In genomic region chrX:71216446-71216845, GRCh38 we compare ENCODE assay signal across 13 cellular contexts. TPM values are rescaled to one million over a fixed set of nuclear protein-coding genes. Genes with fewer than 3 reads are reported as not detected.
DNase-seq lines count a peak whose midpoint lies in the region; ATAC-seq and TF ChIP-seq lines count a peak whose summit lies in the region.
"Had no signal": no experiment of that assay in that cellular context is flagged by ENCODE, and none has a peak within 500 bp of the region (broad histone marks: within the 10 kb centered on the region; RNA-seq: fewer than 3 reads in every experiment).

No MANE protein-coding gene starts in this region.

- no peak for TF ChIP-seq POLR2A in right lobe of liver (IDR thresholded peaks at IDR 0.05)

- POLR2A ChIA-PET in Caco-2 (lab: Charles Lee), result interaction anchor here (0.6 to 1.7 kb wide), 3 partner anchors 35 to 239 kb away, joined by 3 to 8 read pairs (median 5); no protein-coding TSS in a partner anchor

- no peaks in the 10 kb centered on the region for H3K9me3 ChIP-seq in Caco-2
- H3K9me3 ChIP-seq in right lobe of liver, result no peaks in the 10 kb centered on the region
- H3K9me3 ChIP-seq: suprapubic skin had no signal

- peaks cover 24% of the 10 kb centered on the region for H3K4me1 ChIP-seq in Caco-2
- peaks cover 0 to 42% (median 13%) of the 10 kb centered on the region in 4 donors for H3K4me1 ChIP-seq in right lobe of liver
- H3K4me1 ChIP-seq: suprapubic skin had no signal

- peaks cover 40% of the 10 kb centered on the region for H3K4me1 Mint-ChIP-seq in Caco-2 (ENCODE audit: low read depth, unreplicated experiment)
- H3K4me1 Mint-ChIP-seq in activated CD8-positive, alpha-beta memory T cell treated with anti-CD3 and anti-CD28 coated beads, Interleukin-2, amount 10 ng/mL, durations not matched to agents 7 days and 5 days, result no peaks in the 10 kb centered on the region
- H3K4me1 Mint-ChIP-seq: activated naive CD4-positive, alpha-beta T cell treated with anti-CD3 and anti-CD28 coated beads, Interleukin-2, amount 50 U/mL, for 24 hours had no signal

- H3K27me3 ChIP-seq in Caco-2 (replicated peaks; ENCODE audit: control insufficient read depth, insufficient read depth, low read length) (no peaks in the 10 kb centered on the region), right lobe of liver (no peaks in the 10 kb centered on the region)
- H3K27me3 ChIP-seq: cardiac muscle cell, suprapubic skin had no signal

- DNase-seq in Caco-2 (no peak), NCI-H146 treated with DMSO at 0.1 percent for 48 hours (lab: John Stamatoyannopoulos, UW; ENCODE audit: unreplicated experiment) (peak; percentile 95), SHP77 treated with DMSO at 0.1 percent for 48 hours (lab: John Stamatoyannopoulos, UW) (peak; percentile 18), right lobe of liver (peak in 1 of 3 donors; percentile 57), cerebellar nuclear complex (lab: John Stamatoyannopoulos, UW) (no peak), C1 segment of cervical spinal cord (lab: John Stamatoyannopoulos, UW) (no peak)
- DNase-seq in stimulated activated naive CD4-positive, alpha-beta T cell (lab: John Stamatoyannopoulos, UW), result no peak
- DNase-seq in activated CD8-positive, alpha-beta memory T cell treated with anti-CD3 and anti-CD28 coated beads, Interleukin-2, amount 10 ng/mL, durations not matched to agents 7 days and 5 days, result no peak

- CTCF ChIA-PET in Caco-2 (lab: Charles Lee), result no interaction called here
- CTCF ChIA-PET in activated CD8-positive, alpha-beta memory T cell treated with anti-CD3 and anti-CD28 coated beads, Interleukin-2, amount 10 ng/mL, durations not matched to agents 7 days and 5 days (lab: Charles Lee), result interaction anchor here (1.1 kb wide), 1 partner anchor 11 kb away, joined by 3 read pairs; no protein-coding TSS in a partner anchor

- peak overlapping the region; percentile 28 to 67 (median 31) for H3K27ac ChIP-seq in right lobe of liver
- H3K27ac ChIP-seq: cardiac muscle cell, epithelial cell of prostate, skin epidermis, suprapubic skin had no signal

- 15% methylated on average over 6 of the region's 6 CpGs for WGBS in right lobe of liver (ENCODE audit: insufficient coverage, low coverage, low lambda C conversion rate, missing lambda C conversion rate)

- peaks cover 14% of the 10 kb centered on the region for H3K36me3 Mint-ChIP-seq in Caco-2 (ENCODE audit: insufficient read depth, unreplicated experiment)
- no peaks in the 10 kb centered on the region for H3K36me3 Mint-ChIP-seq in activated CD8-positive, alpha-beta memory T cell treated with anti-CD3 and anti-CD28 coated beads, Interleukin-2, amount 10 ng/mL, durations not matched to agents 7 days and 5 days
- H3K36me3 Mint-ChIP-seq: activated naive CD4-positive, alpha-beta T cell treated with anti-CD3 and anti-CD28 coated beads, Interleukin-2, amount 50 U/mL, for 24 hours had no signal

- H3K36me3 ChIP-seq in Caco-2 (ENCODE audit: control insufficient read depth, insufficient read depth, low read length), result no peaks in the 10 kb centered on the region
- H3K36me3 ChIP-seq in right lobe of liver, result no peaks in the 10 kb centered on the region
- H3K36me3 ChIP-seq: cardiac muscle cell, suprapubic skin had no signal

- no peaks in the 10 kb centered on the region for H3K9me3 Mint-ChIP-seq in Caco-2 (ENCODE audit: unreplicated experiment)
- H3K9me3 Mint-ChIP-seq in activated CD8-positive, alpha-beta memory T cell treated with anti-CD3 and anti-CD28 coated beads, Interleukin-2, amount 10 ng/mL, durations not matched to agents 7 days and 5 days (ENCODE audit: low read depth), result no peaks in the 10 kb centered on the region
- H3K9me3 Mint-ChIP-seq: activated naive CD4-positive, alpha-beta T cell treated with anti-CD3 and anti-CD28 coated beads, Interleukin-2, amount 50 U/mL, for 24 hours had no signal

- peak; percentile 7 to 29 (median 8) for ATAC-seq in right lobe of liver
- ATAC-seq in activated CD8-positive, alpha-beta memory T cell treated with anti-CD3 and anti-CD28 coated beads, Interleukin-2, amount 10 ng/mL, durations not matched to agents 7 days and 5 days, result no peak

- intact Hi-C loops in Caco-2 (cut with micrococcal nuclease; ENCODE audit: unreplicated experiment) (loop anchor here (10.0 kb wide), 1 partner anchor 68 kb away; the partner anchor contains the start of gene NONO), right lobe of liver (cut with DNase I) (no loop called here)

- BruUV-seq in Caco-2 (replicated peaks; lab: Mats Ljungman, UMichigan), result no TSS peak

- no peak for TF ChIP-seq CTCF in Caco-2 (IDR thresholded peaks at IDR 0.05; ENCODE audit: insufficient read depth in 1 of 2, low read depth in 1 of 2, low read length in 1 of 2, severe bottlenecking in 1 of 2, unreplicated experiment in 1 of 2)
- TF ChIP-seq CTCF in right lobe of liver (IDR thresholded peaks at IDR 0.05), result no peak

- peak overlapping the region; percentile 65 for H3K4me3 Mint-ChIP-seq in Caco-2 (ENCODE audit: unreplicated experiment)
- no peak overlapping the region for H3K4me3 Mint-ChIP-seq in activated CD8-positive, alpha-beta memory T cell treated with anti-CD3 and anti-CD28 coated beads, Interleukin-2, amount 10 ng/mL, durations not matched to agents 7 days and 5 days
- H3K4me3 Mint-ChIP-seq: activated naive CD4-positive, alpha-beta T cell treated with anti-CD3 and anti-CD28 coated beads, Interleukin-2, amount 50 U/mL, for 24 hours had no signal

- H3K27ac Mint-ChIP-seq in Caco-2 (ENCODE audit: unreplicated experiment), result peak overlapping the region; percentile 73
- no peak overlapping the region for H3K27ac Mint-ChIP-seq in activated CD8-positive, alpha-beta memory T cell treated with anti-CD3 and anti-CD28 coated beads, Interleukin-2, amount 10 ng/mL, durations not matched to agents 7 days and 5 days
- H3K27ac Mint-ChIP-seq: activated naive CD4-positive, alpha-beta T cell treated with anti-CD3 and anti-CD28 coated beads, Interleukin-2, amount 50 U/mL, for 24 hours had no signal

- H3K4me3 ChIP-seq in Caco-2 (ENCODE audit: low read depth, low read length) (peak overlapping the region; percentile 32), right lobe of liver (peak overlapping the region; percentile 41 to 75 (median 68))
- H3K4me3 ChIP-seq: cardiac muscle cell, skin epidermis, suprapubic skin had no signal

- no peaks in the 10 kb centered on the region for H3K27me3 Mint-ChIP-seq in Caco-2 (ENCODE audit: insufficient read depth, unreplicated experiment)
- H3K27me3 Mint-ChIP-seq in activated CD8-positive, alpha-beta memory T cell treated with anti-CD3 and anti-CD28 coated beads, Interleukin-2, amount 10 ng/mL, durations not matched to agents 7 days and 5 days, result no peaks in the 10 kb centered on the region
- H3K27me3 Mint-ChIP-seq: activated naive CD4-positive, alpha-beta T cell treated with anti-CD3 and anti-CD28 coated beads, Interleukin-2, amount 50 U/mL, for 24 hours had no signal

RNA-seq across cellular contexts. Expression of gene GJB1, which starts 6.6 kb away (rescaled TPM):
- total RNA-seq in Caco-2 (2022), result 35.7 and 37.6 TPM in 2 replicates
- 100 to 1,000 TPM; 120 to 329 (median 205) TPM for total RNA-seq in right lobe of liver
- not detected for total RNA-seq in activated CD8-positive, alpha-beta memory T cell treated with anti-CD3 and anti-CD28 coated beads, Interleukin-2, amount 10 ng/mL, durations not matched to agents 7 days and 5 days
- total RNA-seq: cardiac muscle cell had no signal

RNA-seq across cellular contexts. Expression of gene ZMYM3, which starts 37.5 kb away (rescaled TPM):
- total RNA-seq in Caco-2 (2022) (51.9 and 55.1 TPM in 2 replicates), right lobe of liver (10 to 100 TPM in 3 of 6 experiments, 1 to 10 TPM in 3; 8.2 to 13.7 (median 10.1) TPM)
- 10 to 100 TPM; 25.8 to 29.1 TPM for total RNA-seq in activated CD8-positive, alpha-beta memory T cell treated with anti-CD3 and anti-CD28 coated beads, Interleukin-2, amount 10 ng/mL, durations not matched to agents 7 days and 5 days

Comparison
In these comparisons a context has a peak if more than half of its experiments do, and no peak if none do; other contexts are left out.
1. DNase-seq: peak in NCI-H146 treated with DMSO at 0.1 percent for 48 hours (single experiment) and SHP77 treated with DMSO at 0.1 percent for 48 hours (single experiment); none in Caco-2 (0 of 2), stimulated activated naive CD4-positive, alpha-beta T cell (0 of 6), activated CD8-positive, alpha-beta memory T cell treated with anti-CD3 and anti-CD28 coated beads, Interleukin-2, amount 10 ng/mL, durations not matched to agents 7 days and 5 days (single experiment), cerebellar nuclear complex (0 of 2) and C1 segment of cervical spinal cord (0 of 14).
2. RNA of gene GJB1, which starts 6.6 kb away (total RNA-seq): 120 to 329 TPM in right lobe of liver and 35.7 to 37.6 TPM in Caco-2; not detected in activated CD8-positive, alpha-beta memory T cell treated with anti-CD3 and anti-CD28 coated beads, Interleukin-2, amount 10 ng/mL, durations not matched to agents 7 days and 5 days; every median in the first group is over 10 times any median in the second.